In the genomic region with DNA sequence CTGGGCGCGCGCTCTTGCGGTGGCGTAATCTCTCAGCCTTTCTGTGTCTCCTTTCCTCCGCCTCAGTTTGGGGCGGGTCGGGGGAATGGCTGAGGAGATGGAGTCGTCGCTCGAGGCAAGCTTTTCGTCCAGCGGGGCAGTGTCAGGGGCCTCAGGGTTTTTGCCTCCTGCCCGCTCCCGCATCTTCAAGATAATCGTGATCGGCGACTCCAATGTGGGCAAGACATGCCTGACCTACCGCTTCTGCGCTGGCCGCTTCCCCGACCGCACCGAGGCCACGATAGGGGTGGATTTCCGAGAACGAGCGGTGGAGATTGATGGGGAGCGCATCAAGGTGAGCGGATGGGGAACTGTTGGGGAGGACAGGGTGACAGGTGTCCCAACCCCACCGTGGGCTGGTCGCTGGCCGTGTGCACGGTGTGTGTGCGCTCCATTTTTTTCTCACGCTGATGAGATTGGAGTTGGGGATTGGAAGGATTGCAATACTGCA, we compare ENCODE assay signal across 8 cellular contexts. TPM values are rescaled to one million over a fixed set of nuclear protein-coding genes. Genes with fewer than 3 reads are reported as not detected.
DNase-seq lines count a peak whose midpoint lies in the region; ATAC-seq and TF ChIP-seq lines count a peak whose summit lies in the region.

Gene RAB33B (plus strand): TSS at position 11 of the 490 bp plus-strand sequence. CDS start 75 bp downstream, at position 86.

- TF ChIP-seq CTCF in BJ (IDR thresholded peaks at IDR 0.05; ENCODE audit: insufficient read depth, low read depth, low read length) = no peak
- no peak for TF ChIP-seq CTCF in cardiac muscle cell (IDR thresholded peaks at IDR 0.05; ENCODE audit: low read depth, low read length)

- ATAC-seq in GM18909 (IDR thresholded peaks at IDR 0.05; ENCODE audit: poor library complexity, unreplicated experiment) (peak; percentile 6), HG03432 (IDR thresholded peaks at IDR 0.05; ENCODE audit: unreplicated experiment) (peak; percentile 4)
- ATAC-seq in activated T-helper 17 cell treated with anti-CD3 and anti-CD28 coated beads, Interleukin-2, amount 50 U/mL, for 72 hours (replicated peaks) = peak; percentile 7

- H3K9me3 ChIP-seq in cardiac muscle cell (ENCODE audit: low read depth) = no peaks in the 10 kb centered on the region

- CTCF ChIA-PET in BJ (lab: Yijun Ruan, JAX) = interaction anchor here (2.3 kb wide), 1 partner anchor 38 kb away, joined by 4 read pairs; no protein-coding TSS in a partner anchor

- peak within 1 kb of the TSS; percentile 85 for H3K4me3 ChIP-seq in BJ (ENCODE audit: low read depth, low read length)
- H3K4me3 ChIP-seq in cardiac muscle cell = peak within 1 kb of the TSS; percentile 93

- peaks cover 12% of the 10 kb centered on the region for H3K36me3 Mint-ChIP-seq in activated T-helper 17 cell treated with anti-CD3 and anti-CD28 coated beads, Interleukin-2, amount 50 U/mL, for 72 hours (ENCODE audit: low read depth)

- no peaks in the 10 kb centered on the region for H3K9me3 Mint-ChIP-seq in activated T-helper 17 cell treated with anti-CD3 and anti-CD28 coated beads, Interleukin-2, amount 50 U/mL, for 72 hours

- POLR2A ChIA-PET in BJ (lab: Charles Lee) = interaction anchor here (0.5 kb wide), 1 partner anchor 106 kb away, joined by 3 read pairs; no protein-coding TSS in a partner anchor

- peak within 1 kb of the TSS; percentile 98 for H3K27ac Mint-ChIP-seq in activated T-helper 17 cell treated with anti-CD3 and anti-CD28 coated beads, Interleukin-2, amount 50 U/mL, for 72 hours

- H3K4me1 Mint-ChIP-seq in activated T-helper 17 cell treated with anti-CD3 and anti-CD28 coated beads, Interleukin-2, amount 50 U/mL, for 72 hours = peaks cover 18% of the 10 kb centered on the region

- no peak for DNase-seq in BJ (ENCODE audit: low read depth)
- peak in 1 of 2 donors; percentile 94 for DNase-seq in cardiac muscle cell (ENCODE audit: low read depth in 1 of 2, low spot score in 1 of 2)
- DNase-seq in renal cortical epithelial cell (ENCODE audit: low read depth) = peak; percentile 70
- no peak for DNase-seq in NCI-H1417 treated with DMSO at 0.1 percent for 48 hours (lab: John Stamatoyannopoulos, UW)
- DNase-seq in NCI-H2196 (lab: John Stamatoyannopoulos, UW; ENCODE audit: unreplicated experiment) = no peak

- H3K27me3 ChIP-seq in BJ (ENCODE audit: control insufficient read depth, insufficient read depth, low read length) (no peaks in the 10 kb centered on the region), cardiac muscle cell (no peaks in the 10 kb centered on the region)

- H3K27me3 Mint-ChIP-seq in activated T-helper 17 cell treated with anti-CD3 and anti-CD28 coated beads, Interleukin-2, amount 50 U/mL, for 72 hours = no peaks in the 10 kb centered on the region

- peak within 1 kb of the TSS; percentile 100 for H3K4me3 Mint-ChIP-seq in activated T-helper 17 cell treated with anti-CD3 and anti-CD28 coated beads, Interleukin-2, amount 50 U/mL, for 72 hours

- H3K36me3 ChIP-seq in BJ (ENCODE audit: control insufficient read depth, insufficient read depth, low read length) = no peaks in the 10 kb centered on the region
- no peaks in the 10 kb centered on the region for H3K36me3 ChIP-seq in cardiac muscle cell

- H3K4me1 ChIP-seq in cardiac muscle cell (ENCODE audit: low read depth) = peaks cover 14% of the 10 kb centered on the region

- H3K27ac ChIP-seq in cardiac muscle cell = peak within 1 kb of the TSS; percentile 95

RNA-seq across cellular contexts. Expression of gene RAB33B, which starts in this region (rescaled TPM):
- polyA plus RNA-seq in BJ (2011; rRNA removed) (4.0 and 6.2 TPM in 2 replicates), cardiac muscle cell (8.4 and 10.4 TPM in 2 replicates)
- polyA minus RNA-seq in BJ (2011; rRNA and poly(A)+ RNA removed) = 5.2 and 5.9 TPM in 2 replicates
- total RNA-seq in activated T-helper 17 cell treated with anti-CD3 and anti-CD28 coated beads, Interleukin-2, amount 50 U/mL, for 72 hours = 1 to 10 TPM; 8.5 to 9.6 TPM
- total RNA-seq in cardiac muscle cell (6.6 and 8.8 TPM in 2 replicates), renal cortical epithelial cell (15.1 and 17.9 TPM in 2 replicates)
